In genomic region chr1:94245747-94246438, GRCh38 we compare ENCODE assay signal across 14 cellular contexts. TPM values are rescaled to one million over a fixed set of nuclear protein-coding genes. Genes with fewer than 3 reads are reported as not detected.
DNase-seq lines count a peak whose midpoint lies in the region; ATAC-seq, FAIRE-seq and TF ChIP-seq lines count a peak whose summit lies in the region.
"Had no signal": no experiment of that assay in that cellular context is flagged by ENCODE, and none has a peak within 500 bp of the region (broad histone marks: within the 10 kb centered on the region; RNA-seq: fewer than 3 reads in every experiment).

No MANE protein-coding gene starts in this region.

- H3K4me3 Mint-ChIP-seq in neural crest cell, result peak overlapping the region; percentile 50

- H3K27ac ChIP-seq in 22Rv1, result peak overlapping the region; percentile 58; the same call in 1 of the 2 replicates
- H3K27ac ChIP-seq in endothelial cell of umbilical vein (ENCODE audit: insufficient read depth, low read depth, low read length), result peak overlapping the region; percentile 90
- H3K27ac ChIP-seq in effector memory CD4-positive, alpha-beta T cell (ENCODE audit: insufficient read depth, low read length, poor library complexity, severe bottlenecking), result no peak overlapping the region

- CTCF ChIA-PET in endothelial cell of umbilical vein (lab: Charles Lee), result interaction anchor here (1.2 to 4.8 kb wide), 6 partner anchors 13 to 183 kb away, joined by 3 to 22 read pairs (median 14); no protein-coding TSS in a partner anchor

- H3K4me1 Mint-ChIP-seq in neural crest cell, result peaks cover 11% of the 10 kb centered on the region

- no peak overlapping the region for H2AFZ ChIP-seq in endothelial cell of umbilical vein (ENCODE audit: low read depth, low read length)

- H3K9me3 ChIP-seq in endothelial cell of umbilical vein (replicated peaks; ENCODE audit: control insufficient read depth, insufficient read depth, low read length), result no peaks in the 10 kb centered on the region
- H3K9me3 ChIP-seq in effector memory CD4-positive, alpha-beta T cell (ENCODE audit: control insufficient read depth, low read length), result no peaks in the 10 kb centered on the region

- no peak for ATAC-seq in GM18861 (IDR thresholded peaks at IDR 0.05; ENCODE audit: unreplicated experiment)

- no peak overlapping the region for H3K27ac Mint-ChIP-seq in neural crest cell (ENCODE audit: unreplicated experiment)
- H3K27ac Mint-ChIP-seq: H9 had no signal

- FAIRE-seq in endothelial cell of umbilical vein (lab: Jason Lieb, UNC), result peak; percentile 48
- FAIRE-seq: bronchial epithelial cell had no signal

- dilution Hi-C loops in endothelial cell of umbilical vein (cut with MboI; ENCODE audit: extremely low pct_ligation_motif_present, low sequenced_read_pairs), result no loop called here

- H3K9ac ChIP-seq in endothelial cell of umbilical vein (replicated peaks; ENCODE audit: extremely low read depth, insufficient read depth, low read length), result peak overlapping the region; percentile 97

- BruUV-seq in endothelial cell of umbilical vein (replicated peaks; lab: Mats Ljungman, UMichigan), result TSS peak; percentile 51

- no peaks in the 10 kb centered on the region for H3K36me3 ChIP-seq in endothelial cell of umbilical vein (ENCODE audit: control insufficient read depth in 2 of 2, extremely low read depth in 1 of 2, insufficient read depth in 2 of 2, low read length in 2 of 2)
- no peaks in the 10 kb centered on the region for H3K36me3 ChIP-seq in effector memory CD4-positive, alpha-beta T cell (ENCODE audit: control insufficient read depth, insufficient read depth, low read length)

- peak; percentile 37 for DNase-seq in M059J (ENCODE audit: low read depth)
- peak; percentile 65 for DNase-seq in endothelial cell of umbilical vein (ENCODE audit: low read depth, low spot score)
- no peak for DNase-seq in neural crest cell (ENCODE audit: low read depth, low spot score)
- no peak for DNase-seq in effector memory CD4-positive, alpha-beta T cell
- DNase-seq in SKM-1 treated with dmso at 0.1 percent for 144 hours (lab: John Stamatoyannopoulos, UW; ENCODE audit: unreplicated experiment), result no peak
- no peak for DNase-seq in nucleus accumbens (lab: John Stamatoyannopoulos, UW)
- DNase-seq: AML-193, H9, hypothalamus, MM.1S, NCI-H748 treated with DMSO at 0.1 percent for 48 hours had no signal

- no peak for TF ChIP-seq CTCF in 22Rv1 (IDR thresholded peaks at IDR 0.05)
- TF ChIP-seq CTCF in endothelial cell of umbilical vein (IDR thresholded peaks at IDR 0.05; ENCODE audit: extremely low read depth in 1 of 2, insufficient read depth in 1 of 2, low read depth in 1 of 2, low read length in 2 of 2), result no peak
- no peak for TF ChIP-seq CTCF in neural crest cell (conservative IDR thresholded peaks at IDR 0.05)

- H3K36me3 Mint-ChIP-seq in neural crest cell (ENCODE audit: low read depth), result peaks cover 6% of the 10 kb centered on the region

- peak overlapping the region; percentile 100 for H3K4me2 ChIP-seq in endothelial cell of umbilical vein (ENCODE audit: insufficient read depth, low read length)

- no peaks in the 10 kb centered on the region for H3K27me3 ChIP-seq in endothelial cell of umbilical vein (ENCODE audit: control insufficient read depth in 2 of 2, insufficient read depth in 2 of 2, low read length in 2 of 2)
- H3K27me3 ChIP-seq in effector memory CD4-positive, alpha-beta T cell (replicated peaks; ENCODE audit: control insufficient read depth, insufficient read depth, low read length, poor library complexity, severe bottlenecking), result peaks cover 19% of the 10 kb centered on the region

- H3K9me1 ChIP-seq in endothelial cell of umbilical vein (replicated peaks; ENCODE audit: control insufficient read depth, extremely low read depth, insufficient read depth, low read length), result no peaks in the 10 kb centered on the region

- peaks cover 67% of the 10 kb centered on the region for H3K79me2 ChIP-seq in endothelial cell of umbilical vein (ENCODE audit: control insufficient read depth, insufficient read depth, low read length)

- peaks cover 34% of the 10 kb centered on the region for H3K4me1 ChIP-seq in endothelial cell of umbilical vein (ENCODE audit: control insufficient read depth, extremely low read depth, insufficient read depth, low read length)
- no peaks in the 10 kb centered on the region for H3K4me1 ChIP-seq in effector memory CD4-positive, alpha-beta T cell (ENCODE audit: control insufficient read depth, insufficient read depth, low read length, poor library complexity, severe bottlenecking)

- H3K9me3 Mint-ChIP-seq in neural crest cell, result peaks cover 7% of the 10 kb centered on the region

- H3K27me3 Mint-ChIP-seq in neural crest cell (ENCODE audit: low read depth), result peaks cover 84% of the 10 kb centered on the region

- intact Hi-C loops in endothelial cell of umbilical vein (cut with micrococcal nuclease), result loop anchor here (1.0 kb wide), 2 partner anchors 9 to 79 kb away; partner anchors contain the start of gene ARHGAP29

- no peaks in the 10 kb centered on the region for H4K20me1 ChIP-seq in endothelial cell of umbilical vein (replicated peaks; ENCODE audit: control insufficient read depth, extremely low read depth, insufficient read depth, low read length)

- H3K4me3 ChIP-seq in endothelial cell of umbilical vein (replicated peaks in 1 of 3; ENCODE audit: insufficient read depth in 1 of 3, low read depth in 1 of 3, low read length in 3 of 3), result peak overlapping the region; percentile 58 to 98 (median 75)
- H3K4me3 ChIP-seq in effector memory CD4-positive, alpha-beta T cell (ENCODE audit: insufficient read depth, low read depth, low read length, poor library complexity, severe bottlenecking), result no peak overlapping the region

- TF ChIP-seq POLR2A in endothelial cell of umbilical vein (IDR thresholded peaks at IDR 0.05; ENCODE audit: low read depth, low read length), result peak; percentile 56

- POLR2A ChIA-PET in endothelial cell of umbilical vein (lab: Charles Lee), result interaction anchor here (1.1 to 4.0 kb wide), 3 partner anchors 9 to 28 kb away, joined by 4 to 28 read pairs (median 11); partner anchors contain the start of gene ARHGAP29

TF ChIP-seq in endothelial cell of umbilical vein, 7 proteins besides CTCF, POLR2A, EP300 and RAD21:
- no peak for TF ChIP-seq MAX (IDR thresholded peaks at IDR 0.05; ENCODE audit: insufficient read depth, insufficient read length)
- no peak for TF ChIP-seq GATA2 (IDR thresholded peaks at IDR 0.05; ENCODE audit: insufficient read depth, insufficient read length, low read depth, low read length)
- no peak for TF ChIP-seq MYC (IDR thresholded peaks at IDR 0.05; ENCODE audit: low read depth, low read length)
- TF ChIP-seq EZH2 (IDR thresholded peaks at IDR 0.05; ENCODE audit: borderline replicate concordance, low read depth, low read length, severe bottlenecking), result no peak
- no peak for TF ChIP-seq POLR2AphosphoS5 (IDR thresholded peaks at IDR 0.05; ENCODE audit: insufficient read depth, low read depth, low read length)
- TF ChIP-seq FOS (IDR thresholded peaks at IDR 0.05; ENCODE audit: borderline replicate concordance, insufficient read depth, low read length), result no peak

RNA-seq across cellular contexts. Expression of gene ARHGAP29, which starts 8.5 kb away (rescaled TPM):
- total RNA-seq in M059J (2014; rRNA removed; shearing (Covaris generic)), result 37.2 and 55.9 TPM in 2 replicates
- 199 and 215 TPM in 2 replicates for total RNA-seq in endothelial cell of umbilical vein
- 47.2 and 56.3 TPM in 2 replicates for polyA plus RNA-seq in endothelial cell of umbilical vein
- polyA plus RNA-seq in endothelial cell of umbilical vein (2011; cell fraction: cytosol; rRNA removed), result 59.2 and 63.7 TPM in 2 replicates
- 194 and 251 TPM in 2 replicates for polyA plus RNA-seq in endothelial cell of umbilical vein (2011; cell fraction: nucleus; rRNA removed)
- polyA plus RNA-seq in endothelial cell of umbilical vein (2012), result 93.5 and 141 TPM in 2 replicates
- 189 and 190 TPM in 2 replicates for polyA minus RNA-seq in endothelial cell of umbilical vein
- polyA minus RNA-seq in endothelial cell of umbilical vein (2011; cell fraction: cytosol; rRNA and poly(A)+ RNA removed), result 2.3 TPM
- 458 and 651 TPM in 2 replicates for polyA minus RNA-seq in endothelial cell of umbilical vein (2011; cell fraction: nucleus; rRNA and poly(A)+ RNA removed)
- total RNA-seq in neural crest cell, result 1.5 TPM in 2 replicates

Comparison
In these comparisons a context has a peak if more than half of its experiments do, and no peak if none do; other contexts are left out.
1. DNase-seq: peak in M059J (single experiment) and endothelial cell of umbilical vein (single experiment); none in neural crest cell (single experiment), effector memory CD4-positive, alpha-beta T cell (0 of 3), SKM-1 treated with dmso at 0.1 percent for 144 hours (single experiment) and nucleus accumbens (0 of 56).
2. RNA of gene ARHGAP29, which starts 8.5 kb away (total RNA-seq): 199 to 215 TPM in endothelial cell of umbilical vein and 37.2 to 55.9 TPM in M059J; 1.5 TPM in neural crest cell; every median in the first group is over 10 times any median in the second.